20 cellular contexts compared by ENCODE assay signal in genomic region chr17:45687594-45687993, GRCh38.
DNase-seq lines count a peak whose midpoint lies in the region; ATAC-seq, FAIRE-seq and TF ChIP-seq lines count a peak whose summit lies in the region.
"Had no signal": no experiment of that assay in that cellular context is flagged by ENCODE, and none has a peak within 500 bp of the region (broad histone marks: within the 10 kb centered on the region; RNA-seq: fewer than 3 reads in every experiment).

No MANE protein-coding gene starts in this region.

- H3K4me1 Mint-ChIP-seq in T-helper 17 cell: peaks cover 2% of the 10 kb centered on the region
- H3K4me1 Mint-ChIP-seq: B cell had no signal

- DNase-seq in D341Med (ENCODE audit: low spot score) (peak; percentile 60), NCI-H1694 (lab: John Stamatoyannopoulos, UW) (peak; percentile 81), NCI-H69 (lab: John Stamatoyannopoulos, UW) (peak; percentile 92), SK-N-DZ (ENCODE audit: low spot score) (peak; percentile 59), NCI-H2227 (lab: John Stamatoyannopoulos, UW; ENCODE audit: unreplicated experiment) (no peak), urothelium cell line (ENCODE audit: low spot score) (no peak), T-helper 17 cell (no peak), GM13977 (ENCODE audit: low spot score) (no peak)
- DNase-seq: CD8-positive, alpha-beta T cell; DMS53; DND-41; EL; GM23248 had no signal

- no peak for FAIRE-seq in urothelium cell line (lab: Jason Lieb, UNC)
- FAIRE-seq: D721Med, G401.6, GM12891, GM18507 had no signal

- peaks cover 3% of the 10 kb centered on the region for H3K36me3 Mint-ChIP-seq in T-helper 17 cell (ENCODE audit: low read depth)
- H3K36me3 Mint-ChIP-seq: CD8-positive, alpha-beta T cell had no signal

- TF ChIP-seq CTCF in GM13977 (IDR thresholded peaks at IDR 0.05; ENCODE audit: extremely low read depth, insufficient read depth, missing control alignments): no peak

- no peaks in the 10 kb centered on the region for H3K9me3 ChIP-seq in T-helper 17 cell (ENCODE audit: control insufficient read depth, low read length, poor library complexity, severe bottlenecking)
- H3K9me3 ChIP-seq: BLaER1 treated with 17β-estradiol and CSF1 and Interleukin-3, amounts not matched to agents 10 nM and 100 nM; HAP-1 had no signal

- no peak overlapping the region for H3K27ac Mint-ChIP-seq in T-helper 17 cell
- H3K27ac Mint-ChIP-seq: B cell; CD8-positive, alpha-beta T cell had no signal

- peaks cover 53% of the 10 kb centered on the region for H3K27me3 Mint-ChIP-seq in T-helper 17 cell

- in situ Hi-C loops in GM13977 (cut with MboI; ENCODE audit: low pct_unique_long_range_greater_than_20kb, low sequenced_read_pairs, unreplicated experiment): no loop called here

- H3K4me3 Mint-ChIP-seq in T-helper 17 cell: no peak overlapping the region
- H3K4me3 Mint-ChIP-seq: B cell; CD8-positive, alpha-beta T cell had no signal

- no peak for ATAC-seq in T-helper 17 cell
- ATAC-seq: CD8-positive, alpha-beta T cell had no signal

Comparison
In these comparisons a context has a peak if more than half of its experiments do, and no peak if none do; other contexts are left out.
1. DNase-seq: peak in D341Med (single experiment), NCI-H1694 (single experiment), NCI-H69 (single experiment) and SK-N-DZ (single experiment); none in NCI-H2227 (single experiment), urothelium cell line (single experiment), T-helper 17 cell (0 of 3) and GM13977 (single experiment).